ENCODE assay signal across 8 cellular contexts in genomic region chr17:42180922-42181850, GRCh38. TPM values are rescaled to one million over a fixed set of nuclear protein-coding genes. Genes with fewer than 3 reads are reported as not detected.
DNase-seq lines count a peak whose midpoint lies in the region; ATAC-seq and TF ChIP-seq lines count a peak whose summit lies in the region.

TSS of gene KCNH4 (minus strand) at chr17:42181142. CDS start at chr17:42180945, 197 bp downstream.

- no peaks in the 10 kb centered on the region for H3K9me3 Mint-ChIP-seq in activated CD8-positive, alpha-beta T cell treated with anti-CD3 and anti-CD28 coated beads for 36 hours

- peak; percentile 68 for TF ChIP-seq CTCF in activated CD8-positive, alpha-beta T cell treated with anti-CD3 and anti-CD28 coated beads for 36 hours (IDR thresholded peaks at IDR 0.05)

- peaks cover 21% of the 10 kb centered on the region for H3K27me3 Mint-ChIP-seq in activated CD8-positive, alpha-beta T cell treated with anti-CD3 and anti-CD28 coated beads for 36 hours

- peak; percentile 34 for ATAC-seq in HG03175 (IDR thresholded peaks at IDR 0.05; ENCODE audit: unreplicated experiment)
- peak; percentile 65 for ATAC-seq in activated CD8-positive, alpha-beta T cell treated with anti-CD3 and anti-CD28 coated beads for 36 hours
- no peak for ATAC-seq in GM18873 (IDR thresholded peaks at IDR 0.05; ENCODE audit: low FRiP score, unreplicated experiment)

- peak within 1 kb of the TSS; percentile 59 for H3K4me3 Mint-ChIP-seq in activated CD8-positive, alpha-beta T cell treated with anti-CD3 and anti-CD28 coated beads for 36 hours

- H3K4me1 Mint-ChIP-seq in activated CD8-positive, alpha-beta T cell treated with anti-CD3 and anti-CD28 coated beads for 36 hours (ENCODE audit: low read depth), result peaks cover 43% of the 10 kb centered on the region

- intact Hi-C loops in activated CD8-positive, alpha-beta T cell treated with anti-CD3 and anti-CD28 coated beads for 36 hours (cut with micrococcal nuclease), result no loop called here

- CTCF ChIA-PET in activated CD8-positive, alpha-beta T cell treated with anti-CD3 and anti-CD28 coated beads for 36 hours (lab: Charles Lee), result interaction anchor here (0.5 to 4.9 kb wide), 27 partner anchors 9 to 492 kb away, joined by 3 to 28 read pairs (median 4); partner anchors contain the start of genes DHX58, DNAJC7, EIF1 and GHDC

- POLR2A ChIA-PET in activated CD8-positive, alpha-beta T cell treated with anti-CD3 and anti-CD28 coated beads for 36 hours (lab: Charles Lee), result interaction anchor here (0.6 to 2.3 kb wide), 8 partner anchors 9 to 132 kb away, joined by 3 to 9 read pairs (median 3); partner anchors contain the start of gene GHDC

- no peak within 1 kb of the TSS for H3K27ac Mint-ChIP-seq in activated CD8-positive, alpha-beta T cell treated with anti-CD3 and anti-CD28 coated beads for 36 hours

- no peaks in the 10 kb centered on the region for H3K36me3 Mint-ChIP-seq in activated CD8-positive, alpha-beta T cell treated with anti-CD3 and anti-CD28 coated beads for 36 hours (ENCODE audit: low read depth)

- peak; percentile 67 for DNase-seq in ELF-1 (ENCODE audit: low read depth, low spot score)
- peak; percentile 67 to 93 for DNase-seq in NCI-H524 (lab: John Stamatoyannopoulos, UW)
- DNase-seq in activated CD8-positive, alpha-beta T cell treated with anti-CD3 and anti-CD28 coated beads for 36 hours, result peak; percentile 92
- DNase-seq in effector CD8-positive, alpha-beta T cell (lab: John Stamatoyannopoulos, UW), result peak; percentile 75
- DNase-seq in medulla oblongata (ENCODE audit: extremely low spot score), result peak; percentile 72
- DNase-seq in stimulated activated CD4-positive, alpha-beta T cell treated with anti-CD3 and anti-CD28 coated beads, TNF-alpha, amount 100 ng/mL, for 4 hours (ENCODE audit: low read depth in 3 of 3), result peak; percentile 72 to 90 (median 84)

RNA-seq across cellular contexts. Expression of gene KCNH4, which starts in this region (rescaled TPM):
- under 1 TPM; 0.38 to 0.43 TPM for total RNA-seq in activated CD8-positive, alpha-beta T cell treated with anti-CD3 and anti-CD28 coated beads for 36 hours

Comparison
In these comparisons a context has a peak if more than half of its experiments do, and no peak if none do; other contexts are left out.
1. Peak in DNase-seq and ATAC-seq in activated CD8-positive, alpha-beta T cell treated with anti-CD3 and anti-CD28 coated beads for 36 hours; RNA of the gene not detected or under 1 TPM.